13 cellular contexts compared by ENCODE assay signal in the genomic region with DNA sequence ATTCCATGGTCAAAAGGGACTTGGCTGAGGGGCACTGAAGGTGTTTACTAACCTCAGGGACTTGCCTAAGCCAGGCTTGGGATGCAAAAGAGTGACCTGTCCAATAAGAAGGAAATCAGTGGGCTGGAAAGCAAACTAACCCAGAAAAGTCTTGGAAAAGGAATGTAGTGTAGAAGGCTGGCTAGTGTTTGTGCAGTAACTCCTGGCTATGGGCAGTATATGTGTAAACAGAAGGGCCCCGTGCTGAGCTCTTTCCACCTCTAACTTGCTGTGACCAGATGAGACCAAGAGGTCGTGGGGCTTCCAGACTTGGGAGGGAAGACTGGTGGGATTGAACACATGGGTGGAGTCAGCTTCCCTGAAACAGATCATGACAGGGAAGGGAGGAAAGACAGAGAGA. TPM values are rescaled to one million over a fixed set of nuclear protein-coding genes. Genes with fewer than 3 reads are reported as not detected.
A peak's percentile ranks its signal among the peaks of the same experiment; 100 is the strongest.
DNase-seq lines count a peak whose midpoint lies in the region; ATAC-seq and TF ChIP-seq lines count a peak whose summit lies in the region.
"Had no signal": no experiment of that assay in that cellular context is flagged by ENCODE, and none has a peak within 500 bp of the region (broad histone marks: within the 10 kb centered on the region; RNA-seq: fewer than 3 reads in every experiment).

No MANE protein-coding gene starts in this region.

- no peak overlapping the region for H3K4ac ChIP-seq in neuronal stem cell (ENCODE audit: low read length)

- no peak for TF ChIP-seq EP300 in tibial nerve (IDR thresholded peaks at IDR 0.05)

- peaks cover 54% of the 10 kb centered on the region for H3K4me1 ChIP-seq in lower lobe of right lung
- peaks cover 0 to 82% (median 42%) of the 10 kb centered on the region in 4 donors for H3K4me1 ChIP-seq in tibial nerve
- peaks cover 10% of the 10 kb centered on the region for H3K4me1 ChIP-seq in A673 (ENCODE audit: insufficient read depth, low read length, poor library complexity, severe bottlenecking)
- H3K4me1 ChIP-seq in gastrocnemius medialis = peaks cover 45 to 49% of the 10 kb centered on the region in 2 donors
- peaks cover 6 to 9% of the 10 kb centered on the region in 2 donors for H3K4me1 ChIP-seq in neuronal stem cell (ENCODE audit: control insufficient read depth in 2 of 2, insufficient read depth in 1 of 2, low read depth in 1 of 2, low read length in 2 of 2)

- peaks cover 67% of the 10 kb centered on the region for H3K4me1 Mint-ChIP-seq in activated naive CD4-positive, alpha-beta T cell treated with anti-CD3 and anti-CD28 coated beads, Interleukin-2, amount 50 U/mL, for 24 hours
- peaks cover 75% of the 10 kb centered on the region for H3K4me1 Mint-ChIP-seq in activated naive CD8-positive, alpha-beta T cell (ENCODE audit: low read depth)

- no peak overlapping the region for H2AK5ac ChIP-seq in neuronal stem cell (ENCODE audit: low read depth, low read length)

- no peak overlapping the region for H3K9ac ChIP-seq in neuronal stem cell (ENCODE audit: low read depth, low read length, poor library complexity)

- TF ChIP-seq CTCF in lower lobe of right lung (IDR thresholded peaks at IDR 0.05) = no peak
- TF ChIP-seq CTCF in tibial nerve (IDR thresholded peaks at IDR 0.05) = no peak
- no peak for TF ChIP-seq CTCF in A673 (conservative IDR thresholded peaks at IDR 0.05; ENCODE audit: low read depth, low read length)
- TF ChIP-seq CTCF in gastrocnemius medialis (IDR thresholded peaks at IDR 0.05 in 4 of 5, conservative IDR thresholded peaks at IDR 0.05 in 1 of 5) = no peak

- POLR2A ChIA-PET in A673 (lab: Charles Lee; ENCODE audit: low non-redundant PET) = interaction anchor here (0.6 kb wide), 1 partner anchor 273 kb away, joined by 9 read pairs; no protein-coding TSS in a partner anchor

- H3K27me3 ChIP-seq in lower lobe of right lung (ENCODE audit: low read depth) (no peaks in the 10 kb centered on the region), tibial nerve (no peaks in the 10 kb centered on the region), A673 (replicated peaks; ENCODE audit: insufficient read depth, low read depth, low read length, poor library complexity) (no peaks in the 10 kb centered on the region), gastrocnemius medialis (no peaks in the 10 kb centered on the region), neuronal stem cell (ENCODE audit: control insufficient read depth in 3 of 3, insufficient read depth in 3 of 3, low read depth in 1 of 3, low read length in 3 of 3) (no peaks in the 10 kb centered on the region)
- H3K27me3 ChIP-seq: SJSA1 had no signal

- H4K8ac ChIP-seq in neuronal stem cell (ENCODE audit: low read depth, low read length) = no peak overlapping the region

- TF ChIP-seq POLR2A in tibial nerve (IDR thresholded peaks at IDR 0.05) (no peak), gastrocnemius medialis (IDR thresholded peaks at IDR 0.05) (no peak)

- no peaks in the 10 kb centered on the region for H3K79me1 ChIP-seq in neuronal stem cell (ENCODE audit: low read depth, low read length)

- intact Hi-C loops in lower lobe of right lung (cut with DNase I) = no loop called here
- intact Hi-C loops in A673 (cut with micrococcal nuclease; ENCODE audit: unreplicated experiment) = no loop called here
- intact Hi-C loops in gastrocnemius medialis (cut with DNase I; ENCODE audit: low total_unique reads) = loop anchor here (5.0 to 10.0 kb wide), 2 partner anchors 125 to 252 kb away; a partner anchor contains a TSS

- H3K9me3 ChIP-seq in lower lobe of right lung (no peaks in the 10 kb centered on the region), tibial nerve (no peaks in the 10 kb centered on the region), A673 (ENCODE audit: low read depth, low read length, poor library complexity, severe bottlenecking) (no peaks in the 10 kb centered on the region), gastrocnemius medialis (no peaks in the 10 kb centered on the region), neuronal stem cell (replicated peaks in 1 of 2; ENCODE audit: control insufficient read depth in 2 of 2, insufficient read depth in 1 of 2, low read depth in 1 of 2, low read length in 2 of 2) (no peaks in the 10 kb centered on the region)
- H3K9me3 ChIP-seq: SJSA1 had no signal

- H3K18ac ChIP-seq in neuronal stem cell (ENCODE audit: low read length) = no peak overlapping the region

- no peak for ATAC-seq in lower lobe of right lung
- no peak for ATAC-seq in gastrocnemius medialis
- ATAC-seq: GM23338 had no signal

- no peak overlapping the region for H2AFZ ChIP-seq in neuronal stem cell (ENCODE audit: low read length)
- H2AFZ ChIP-seq: GM23338 had no signal

- H4K91ac ChIP-seq in neuronal stem cell (ENCODE audit: low read depth, low read length, poor library complexity) = no peak overlapping the region

- peaks cover 49% of the 10 kb centered on the region for H3K36me3 ChIP-seq in lower lobe of right lung
- H3K36me3 ChIP-seq in tibial nerve = peaks cover 0 to 50% (median 5%) of the 10 kb centered on the region in 3 donors
- no peaks in the 10 kb centered on the region for H3K36me3 ChIP-seq in A673 (ENCODE audit: insufficient read depth, low read length, poor library complexity, severe bottlenecking)
- peaks cover 0 to 49% of the 10 kb centered on the region in 2 donors for H3K36me3 ChIP-seq in gastrocnemius medialis
- H3K36me3 ChIP-seq in neuronal stem cell (replicated peaks in 1 of 2; ENCODE audit: control insufficient read depth in 2 of 2, insufficient read depth in 2 of 2, low read length in 2 of 2) = peaks cover 4 to 22% of the 10 kb centered on the region in 2 donors
- H3K36me3 ChIP-seq: SJSA1 had no signal

- no peak overlapping the region for H2BK12ac ChIP-seq in neuronal stem cell (ENCODE audit: low read length)

- CTCF ChIA-PET in A673 (lab: Charles Lee) = no interaction called here

- no peaks in the 10 kb centered on the region for H3K27me3 Mint-ChIP-seq in activated naive CD4-positive, alpha-beta T cell treated with anti-CD3 and anti-CD28 coated beads, Interleukin-2, amount 50 U/mL, for 24 hours
- no peaks in the 10 kb centered on the region for H3K27me3 Mint-ChIP-seq in activated naive CD8-positive, alpha-beta T cell
- H3K27me3 Mint-ChIP-seq: activated B cell treated with CpG ODN at 0.5 μM for 24 hours had no signal

- H3K9me3 Mint-ChIP-seq in activated naive CD4-positive, alpha-beta T cell treated with anti-CD3 and anti-CD28 coated beads, Interleukin-2, amount 50 U/mL, for 24 hours = no peaks in the 10 kb centered on the region
- no peaks in the 10 kb centered on the region for H3K9me3 Mint-ChIP-seq in activated naive CD8-positive, alpha-beta T cell (ENCODE audit: low read depth)
- H3K9me3 Mint-ChIP-seq: activated B cell treated with CpG ODN at 0.5 μM for 24 hours, GM23338 had no signal

- no peak overlapping the region for H2BK5ac ChIP-seq in neuronal stem cell (ENCODE audit: low read length)

- H3K36me3 Mint-ChIP-seq in activated naive CD4-positive, alpha-beta T cell treated with anti-CD3 and anti-CD28 coated beads, Interleukin-2, amount 50 U/mL, for 24 hours = peaks cover 3% of the 10 kb centered on the region
- H3K36me3 Mint-ChIP-seq in activated naive CD8-positive, alpha-beta T cell = peaks cover 5% of the 10 kb centered on the region

- no TSS peak for BruUV-seq in A673 (replicated peaks; lab: Mats Ljungman, UMichigan)

- DNase-seq in activated naive CD4-positive, alpha-beta T cell treated with anti-CD3 and anti-CD28 coated beads, Interleukin-2, amount 50 U/mL, for 16 hours = no peak
- DNase-seq in lower lobe of right lung = no peak
- DNase-seq in tibial nerve (ENCODE audit: low spot score in 2 of 2) = no peak
- no peak for DNase-seq in A673 (ENCODE audit: low spot score)
- DNase-seq in gastrocnemius medialis = no peak
- no peak for DNase-seq in neuronal stem cell (ENCODE audit: low spot score)
- DNase-seq: activated B cell treated with CpG ODN at 0.5 μM for 24 hours, activated gamma-delta T cell treated with Interleukin-2 at 50 U/mL for 16 hours, foreskin fibroblast had no signal

- H3K4me2 ChIP-seq in neuronal stem cell (ENCODE audit: insufficient read depth, low read length, poor library complexity, severe bottlenecking) = no peak overlapping the region
- H3K4me2 ChIP-seq: GM23338 had no signal

- WGBS in tibial nerve, 2 donors = 28 to 32% methylated on average over 2 of the region's 2 CpGs
- WGBS in neuronal stem cell (ENCODE audit: extremely low coverage in 2 of 2, insufficient read length in 2 of 2, insufficient replicate concordance in 1 of 2), 2 donors = no CpG with 5 or more reads among the region's 2 CpGs

- peak overlapping the region; percentile 39 for H3K27ac ChIP-seq in lower lobe of right lung
- peak overlapping the region in 3 of 4 donors; percentile 40 to 96 (median 91) for H3K27ac ChIP-seq in tibial nerve
- no peak overlapping the region for H3K27ac ChIP-seq in A673 (ENCODE audit: low read depth, low read length, poor library complexity, severe bottlenecking)
- H3K27ac ChIP-seq in gastrocnemius medialis = peak overlapping the region in 2 of 4 donors; percentile 2 to 36
- no peak overlapping the region for H3K27ac ChIP-seq in neuronal stem cell (replicated peaks; ENCODE audit: low read length)
- H3K27ac ChIP-seq: SJSA1 had no signal

- H2BK120ac ChIP-seq in neuronal stem cell (ENCODE audit: low read depth, low read length) = no peak overlapping the region

- no peak overlapping the region for H3K23ac ChIP-seq in neuronal stem cell (ENCODE audit: low read depth, low read length, poor library complexity)

- H3K4me3 Mint-ChIP-seq in activated naive CD4-positive, alpha-beta T cell treated with anti-CD3 and anti-CD28 coated beads, Interleukin-2, amount 50 U/mL, for 24 hours = peak overlapping the region; percentile 78
- peak overlapping the region; percentile 84 for H3K4me3 Mint-ChIP-seq in activated naive CD8-positive, alpha-beta T cell
- H3K4me3 Mint-ChIP-seq: activated B cell treated with CpG ODN at 0.5 μM for 24 hours, GM23338 had no signal

- no peak overlapping the region for H2BK15ac ChIP-seq in neuronal stem cell (ENCODE audit: low read length)

- in situ Hi-C loops in gastrocnemius medialis (cut with MboI; ENCODE audit: low sequenced_read_pairs in 4 of 4) = no loop called here

- peak overlapping the region; percentile 78 for H3K4me3 ChIP-seq in lower lobe of right lung
- H3K4me3 ChIP-seq in tibial nerve = peak overlapping the region in 1 of 4 donors; percentile 58
- H3K4me3 ChIP-seq in A673 (ENCODE audit: low read depth, low read length, poor library complexity, severe bottlenecking) = no peak overlapping the region
- no peak overlapping the region for H3K4me3 ChIP-seq in gastrocnemius medialis
- no peak overlapping the region for H3K4me3 ChIP-seq in neuronal stem cell (ENCODE audit: low read length in 2 of 2)
- H3K4me3 ChIP-seq: GM23338, SJSA1 had no signal

- peak overlapping the region; percentile 99 for H3K27ac Mint-ChIP-seq in activated naive CD4-positive, alpha-beta T cell treated with anti-CD3 and anti-CD28 coated beads, Interleukin-2, amount 50 U/mL, for 24 hours
- peak overlapping the region; percentile 92 for H3K27ac Mint-ChIP-seq in activated naive CD8-positive, alpha-beta T cell
- H3K27ac Mint-ChIP-seq: activated B cell treated with CpG ODN at 0.5 μM for 24 hours, GM23338 had no signal

- no peak overlapping the region for H3K14ac ChIP-seq in neuronal stem cell (ENCODE audit: low read length)

RNA-seq across cellular contexts. Expression of a gene that starts 4.1 kb away (rescaled TPM):
- total RNA-seq in lower lobe of right lung = 27.8 TPM
- total RNA-seq in tibial nerve = 10 to 100 TPM; 45.5 to 63.2 (median 49.5) TPM
- 11.6 and 16.9 TPM in 2 replicates for total RNA-seq in A673 (2021)
- total RNA-seq in gastrocnemius medialis = 10 to 100 TPM; 13.4 to 22.8 (median 19.7) TPM
- 11.7 TPM for polyA plus RNA-seq in neuronal stem cell (2013, experiment 1 of 2)
- 11.9 TPM for polyA plus RNA-seq in neuronal stem cell (2013, experiment 2 of 2)

RNA-seq across cellular contexts. Expression of a gene that starts 5.6 kb away (rescaled TPM):
- total RNA-seq in lower lobe of right lung (21.4 TPM), tibial nerve (10 to 100 TPM; 22.0 to 40.4 (median 28.5) TPM), A673 (2021) (19.3 and 21.4 TPM in 2 replicates), gastrocnemius medialis (10 to 100 TPM; 24.0 to 35.6 (median 29.1) TPM)
- 28.6 TPM for polyA plus RNA-seq in neuronal stem cell (2013, experiment 1 of 2)
- 28.5 TPM for polyA plus RNA-seq in neuronal stem cell (2013, experiment 2 of 2)

RNA-seq across cellular contexts. Expression of a gene that starts 20.5 kb away (rescaled TPM):
- total RNA-seq in lower lobe of right lung (0.68 TPM), tibial nerve (10 to 100 TPM in 2 of 4 donors, 1 to 10 TPM in 2; 2.1 to 12.2 (median 7.8) TPM), A673 (2021) (not detected in 2 replicates), gastrocnemius medialis (not detected)
- 0.39 TPM for polyA plus RNA-seq in neuronal stem cell (2013, experiment 1 of 2)
- 0.57 TPM for polyA plus RNA-seq in neuronal stem cell (2013, experiment 2 of 2)
- total RNA-seq: activated B cell treated with CpG ODN at 0.5 μM for 24 hours, SJSA1 had no signal

RNA-seq across cellular contexts. Expression of a gene that starts 28.0 kb away (rescaled TPM):
- total RNA-seq in lower lobe of right lung (297 TPM), tibial nerve (100 to 1,000 TPM; 137 to 168 (median 140) TPM), A673 (2021) (222 and 239 TPM in 2 replicates), gastrocnemius medialis (10 to 100 TPM; 15.0 to 29.1 (median 24.0) TPM)
- 162 TPM for polyA plus RNA-seq in neuronal stem cell (2013, experiment 1 of 2)
- 165 TPM for polyA plus RNA-seq in neuronal stem cell (2013, experiment 2 of 2)

RNA-seq across cellular contexts. Expression of a gene that starts 33.8 kb away (rescaled TPM):
- total RNA-seq in lower lobe of right lung = 8.2 TPM
- 1 to 10 TPM in 2 of 4 donors, under 1 TPM in 1, not detected in 1; 0.22 to 2.2 (median 1.3) TPM for total RNA-seq in tibial nerve
- 1.5 and 3.5 TPM in 2 replicates for total RNA-seq in A673 (2021)
- total RNA-seq in gastrocnemius medialis = under 1 TPM in 2 of 4 donors, not detected in 2; 0.13 to 0.25 TPM
- 0.40 TPM for polyA plus RNA-seq in neuronal stem cell (2013, experiment 1 of 2)
- polyA plus RNA-seq in neuronal stem cell (2013, experiment 2 of 2) = 0.26 TPM

Comparison
In these comparisons a context has a peak if more than half of its experiments do, and no peak if none do; other contexts are left out.
1. H3K27ac ChIP-seq: peak in lower lobe of right lung (single experiment) and tibial nerve (3 of 4); none in A673 (single experiment) and neuronal stem cell (single experiment).